In genomic region chr6:72869621-72870020, GRCh38 we compare ENCODE assay signal across 27 cellular contexts.
DNase-seq lines count a peak whose midpoint lies in the region; ATAC-seq and TF ChIP-seq lines count a peak whose summit lies in the region.
"Had no signal": no experiment of that assay in that cellular context is flagged by ENCODE, and none has a peak within 500 bp of the region (broad histone marks: within the 10 kb centered on the region; RNA-seq: fewer than 3 reads in every experiment).

No MANE protein-coding gene starts in this region.

- DNase-seq in psoas muscle (no peak), A172 (ENCODE audit: low spot score) (no peak)
- DNase-seq: 8988T; ACHN; AML-193; BE2C; C1 segment of cervical spinal cord; Caco-2; Calu3; CD4-positive, alpha-beta memory T cell; CD4-positive, alpha-beta T cell; CD4-positive, CD25-positive, alpha-beta regulatory T cell; CD8-positive, alpha-beta memory T cell; CD8-positive, alpha-beta T cell; COR-L47; DMS 273 treated with DMSO at 0.1 percent for 48 hours; DMS153; DMS53; DMS79; DMS79 treated with DMSO at 0.1 percent for 48 hours; DND-41; EL had no signal

- no peak for TF ChIP-seq CTCF in psoas muscle (IDR thresholded peaks at IDR 0.05)

- H3K27me3 ChIP-seq in psoas muscle (ENCODE audit: insufficient read depth in 3 of 3, low read length in 2 of 3) = no peaks in the 10 kb centered on the region
- H3K27me3 ChIP-seq: BE2C; BLaER1; BLaER1 treated with 17β-estradiol and CSF1 and Interleukin-3, amounts not matched to agents 10 nM and 100 nM had no signal

- H3K4me1 ChIP-seq in psoas muscle = peaks cover 49% of the 10 kb centered on the region
- H3K4me1 ChIP-seq: BLaER1; BLaER1 treated with 17β-estradiol and CSF1 and Interleukin-3, amounts not matched to agents 10 nM and 100 nM; Caco-2 had no signal

- H3K9me3 ChIP-seq in psoas muscle = no peaks in the 10 kb centered on the region
- H3K9me3 ChIP-seq: A549; BE2C; BLaER1; BLaER1 treated with 17β-estradiol and CSF1 and Interleukin-3, amounts not matched to agents 10 nM and 100 nM; Caco-2 had no signal

- intact Hi-C loops in psoas muscle (cut with DNase I) = loop anchor here (5.0 to 10.0 kb wide), 6 partner anchors 38 to 263 kb away; no protein-coding TSS in a partner anchor

- 93 to 96% (median 95%) methylated on average over 5 of the region's 5 CpGs for WGBS in psoas muscle, 3 donors

- no peak for ATAC-seq in psoas muscle
- ATAC-seq: A549; CD8-positive, alpha-beta T cell had no signal

- H3K27ac ChIP-seq in psoas muscle = peak overlapping the region; percentile 23
- H3K27ac ChIP-seq: 22Rv1; A549; BLaER1; BLaER1 treated with 17β-estradiol and CSF1 and Interleukin-3, amounts not matched to agents 10 nM and 100 nM; C4-2B had no signal

- H3K4me3 ChIP-seq in psoas muscle = no peak overlapping the region
- H3K4me3 ChIP-seq: A549; BLaER1; BLaER1 treated with 17β-estradiol and CSF1 and Interleukin-3, amounts not matched to agents 10 nM and 100 nM had no signal

- H3K36me3 ChIP-seq in psoas muscle (ENCODE audit: insufficient read depth in 1 of 2, low read depth in 1 of 2) = no peaks in the 10 kb centered on the region
- H3K36me3 ChIP-seq: BE2C had no signal
